In the genomic region with DNA sequence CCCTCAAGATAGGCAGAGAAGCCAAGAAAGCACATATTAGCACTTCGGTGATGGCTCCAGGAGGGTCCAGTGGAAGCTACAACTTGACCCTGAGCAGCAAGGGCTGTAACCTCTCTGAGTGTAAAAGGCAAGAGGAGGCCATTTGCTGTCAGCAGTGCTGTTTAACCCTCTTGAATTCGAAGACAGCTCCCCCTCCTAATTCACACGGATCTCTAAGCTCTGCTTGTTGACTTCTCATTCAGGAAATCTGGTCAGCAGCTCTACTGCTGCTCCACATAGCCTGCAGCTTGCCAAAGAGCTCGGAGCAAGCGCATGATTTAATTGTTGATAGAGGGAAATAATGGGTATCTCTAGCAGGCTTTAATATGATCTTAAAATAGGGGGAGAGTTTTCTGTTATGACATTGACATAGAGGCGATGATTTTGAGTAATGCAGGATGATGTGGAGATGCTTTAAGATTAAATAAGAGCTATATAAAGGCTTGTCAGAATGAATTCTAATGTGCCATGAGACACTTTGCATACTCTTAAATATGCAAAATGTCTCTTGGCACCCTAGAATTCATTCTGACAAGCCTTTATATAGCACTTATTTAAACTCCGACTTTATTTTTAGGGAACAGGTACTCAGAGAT, we compare ENCODE assay signal across 19 cellular contexts.
DNase-seq lines count a peak whose midpoint lies in the region; ATAC-seq, FAIRE-seq and TF ChIP-seq lines count a peak whose summit lies in the region.
"Had no signal": no experiment of that assay in that cellular context is flagged by ENCODE, and none has a peak within 500 bp of the region (broad histone marks: within the 10 kb centered on the region; RNA-seq: fewer than 3 reads in every experiment).

No MANE protein-coding gene starts in this region.

- DNase-seq in DMS153 treated with DMSO at 0.1 percent for 48 hours (lab: John Stamatoyannopoulos, UW; ENCODE audit: unreplicated experiment): peak; percentile 84
- DNase-seq in NCI-H1092 treated with DMSO at 0.1 percent for 48 hours (lab: John Stamatoyannopoulos, UW): peak; percentile 87
- DNase-seq in left kidney (ENCODE audit: low read depth, low spot score): peak; percentile 11
- no peak for DNase-seq in NCI-H2107 treated with DMSO at 0.1 percent for 48 hours (lab: John Stamatoyannopoulos, UW; ENCODE audit: unreplicated experiment)
- DNase-seq in GM19239 (ENCODE audit: insufficient read length, low spot score): no peak
- no peak for DNase-seq in HCEC 1CT
- DNase-seq: ACHN; activated CD4-positive, alpha-beta T cell treated with anti-CD3 and anti-CD28 coated beads for 48 hours; C1 segment of cervical spinal cord; effector CD8-positive, alpha-beta T cell; NCI-H1417; NCI-H446; small intestine; stimulated activated naive CD4-positive, alpha-beta T cell treated with Interleukin-2 at 50 U/mL for 16 hours had no signal

- ATAC-seq in SK-N-SH treated with all-trans-retinoic acid at 6 μM for 48 hours (peak; percentile 95), HG02763 (IDR thresholded peaks at IDR 0.05; ENCODE audit: unreplicated experiment) (no peak)
- ATAC-seq: activated T-helper 17 cell treated with anti-CD3 and anti-CD28 coated beads, Interleukin-2, amount 50 U/mL, for 72 hours; left lobe of liver; natural killer cell treated with Interleukin-12 subunit alpha and Interleukin-12 subunit beta and Interleukin-15 and Interleukin-18, amount 100 ng/mL, for 72 hours had no signal

- FAIRE-seq in GM19239 (lab: Jason Lieb, UNC): no peak
- FAIRE-seq: small intestine had no signal

TF ChIP-seq in SK-N-SH treated with all-trans-retinoic acid at 6 μM for 48 hours, 23 proteins besides CTCF, POLR2A, EP300 and RAD21:
- TF ChIP-seq ZFP30 (CRISPR knock-in tag; IDR thresholded peaks at IDR 0.05) (no peak), OSR1 (CRISPR knock-in tag; IDR thresholded peaks at IDR 0.05) (no peak), ISL1 (CRISPR knock-in tag; IDR thresholded peaks at IDR 0.05) (no peak), TOX (CRISPR knock-in tag; IDR thresholded peaks at IDR 0.05; ENCODE audit: borderline replicate concordance) (peak; percentile 59; the same call in 1 of the 2 replicates), CSDC2 (CRISPR knock-in tag; IDR thresholded peaks at IDR 0.05) (no peak), ZFP3 (CRISPR knock-in tag; IDR thresholded peaks at IDR 0.05) (0 out of 2 replicates have a peak, but pooled peaks have one; percentile 28), ZNF8 (CRISPR knock-in tag; IDR thresholded peaks at IDR 0.05) (no peak), ZNF70 (CRISPR knock-in tag; IDR thresholded peaks at IDR 0.05) (no peak)
- TF ChIP-seq, protein P1, sequence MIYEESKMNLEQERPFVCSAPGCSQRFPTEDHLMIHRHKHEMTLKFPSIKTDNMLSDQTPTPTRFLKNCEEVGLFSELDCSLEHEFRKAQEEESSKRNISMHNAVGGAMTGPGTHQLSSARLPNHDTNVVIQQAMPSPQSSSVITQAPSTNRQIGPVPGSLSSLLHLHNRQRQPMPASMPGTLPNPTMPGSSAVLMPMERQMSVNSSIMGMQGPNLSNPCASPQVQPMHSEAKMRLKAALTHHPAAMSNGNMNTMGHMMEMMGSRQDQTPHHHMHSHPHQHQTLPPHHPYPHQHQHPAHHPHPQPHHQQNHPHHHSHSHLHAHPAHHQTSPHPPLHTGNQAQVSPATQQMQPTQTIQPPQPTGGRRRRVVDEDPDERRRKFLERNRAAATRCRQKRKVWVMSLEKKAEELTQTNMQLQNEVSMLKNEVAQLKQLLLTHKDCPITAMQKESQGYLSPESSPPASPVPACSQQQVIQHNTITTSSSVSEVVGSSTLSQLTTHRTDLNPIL (CRISPR knock-in tag; IDR thresholded peaks at IDR 0.05; ENCODE audit: low read depth): no peak
- TF ChIP-seq, protein P2, sequence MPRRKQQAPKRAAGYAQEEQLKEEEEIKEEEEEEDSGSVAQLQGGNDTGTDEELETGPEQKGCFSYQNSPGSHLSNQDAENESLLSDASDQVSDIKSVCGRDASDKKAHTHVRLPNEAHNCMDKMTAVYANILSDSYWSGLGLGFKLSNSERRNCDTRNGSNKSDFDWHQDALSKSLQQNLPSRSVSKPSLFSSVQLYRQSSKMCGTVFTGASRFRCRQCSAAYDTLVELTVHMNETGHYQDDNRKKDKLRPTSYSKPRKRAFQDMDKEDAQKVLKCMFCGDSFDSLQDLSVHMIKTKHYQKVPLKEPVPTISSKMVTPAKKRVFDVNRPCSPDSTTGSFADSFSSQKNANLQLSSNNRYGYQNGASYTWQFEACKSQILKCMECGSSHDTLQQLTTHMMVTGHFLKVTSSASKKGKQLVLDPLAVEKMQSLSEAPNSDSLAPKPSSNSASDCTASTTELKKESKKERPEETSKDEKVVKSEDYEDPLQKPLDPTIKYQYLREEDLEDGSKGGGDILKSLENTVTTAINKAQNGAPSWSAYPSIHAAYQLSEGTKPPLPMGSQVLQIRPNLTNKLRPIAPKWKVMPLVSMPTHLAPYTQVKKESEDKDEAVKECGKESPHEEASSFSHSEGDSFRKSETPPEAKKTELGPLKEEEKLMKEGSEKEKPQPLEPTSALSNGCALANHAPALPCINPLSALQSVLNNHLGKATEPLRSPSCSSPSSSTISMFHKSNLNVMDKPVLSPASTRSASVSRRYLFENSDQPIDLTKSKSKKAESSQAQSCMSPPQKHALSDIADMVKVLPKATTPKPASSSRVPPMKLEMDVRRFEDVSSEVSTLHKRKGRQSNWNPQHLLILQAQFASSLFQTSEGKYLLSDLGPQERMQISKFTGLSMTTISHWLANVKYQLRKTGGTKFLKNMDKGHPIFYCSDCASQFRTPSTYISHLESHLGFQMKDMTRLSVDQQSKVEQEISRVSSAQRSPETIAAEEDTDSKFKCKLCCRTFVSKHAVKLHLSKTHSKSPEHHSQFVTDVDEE (CRISPR knock-in tag; IDR thresholded peaks at IDR 0.05): no peak
TF ChIP-seq in SK-N-SH treated with all-trans-retinoic acid at 6 μM for 48 hours: peak in this region for 2.

Comparison
In these comparisons a context has a peak if more than half of its experiments do, and no peak if none do; other contexts are left out.
1. DNase-seq: peak in DMS153 treated with DMSO at 0.1 percent for 48 hours (single experiment), NCI-H1092 treated with DMSO at 0.1 percent for 48 hours (single experiment) and left kidney (single experiment); none in NCI-H2107 treated with DMSO at 0.1 percent for 48 hours (single experiment), GM19239 (single experiment) and HCEC 1CT (single experiment).